In the genomic region with DNA sequence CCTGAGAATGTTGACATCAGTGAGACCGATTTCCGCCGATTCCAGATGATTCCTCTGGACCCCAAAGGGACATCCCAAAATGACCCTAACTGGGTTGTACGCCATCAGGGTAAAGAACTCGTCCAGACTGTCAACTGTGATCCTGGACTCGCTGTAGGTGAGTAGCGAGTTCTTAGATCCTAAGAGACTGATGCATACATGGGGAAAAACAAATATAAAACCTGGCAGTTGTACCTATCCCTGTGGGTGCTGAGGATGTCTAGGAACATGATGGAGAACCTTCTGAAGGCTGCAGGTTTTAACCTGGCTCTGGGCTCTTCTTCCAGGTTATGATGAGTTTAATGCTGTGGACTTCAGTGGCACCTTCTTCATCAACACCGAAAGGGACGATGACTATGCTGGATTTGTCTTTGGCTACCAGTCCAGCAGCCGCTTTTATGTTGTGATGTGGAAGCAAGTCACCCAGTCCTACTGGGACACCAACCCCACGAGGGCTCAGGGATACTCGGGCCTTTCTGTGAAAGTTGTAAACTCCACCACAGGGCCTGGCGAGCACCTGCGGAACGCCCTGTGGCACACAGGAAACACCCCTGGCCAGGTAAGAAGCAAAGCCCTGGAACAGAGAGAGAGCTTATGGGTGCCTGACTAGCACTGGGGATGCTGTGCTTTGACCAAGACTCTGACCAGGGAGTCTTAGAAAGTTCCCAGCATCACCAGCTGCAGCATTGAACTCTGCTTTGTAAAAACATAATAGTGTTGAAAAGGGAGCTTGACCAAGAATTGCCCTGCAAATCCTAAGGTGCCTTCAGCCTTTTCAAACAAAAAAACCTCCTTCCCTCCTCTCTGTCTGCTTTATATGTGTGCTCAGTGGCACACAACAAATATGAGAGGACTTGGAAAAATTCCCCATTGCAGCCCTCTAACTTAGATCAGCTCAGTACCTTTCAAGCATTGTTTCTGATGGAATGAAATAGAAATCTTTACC, we compare ENCODE assay signal across 2 cellular contexts.
A peak's percentile ranks its signal among the peaks of the same experiment; 100 is the strongest.
TF ChIP-seq lines count a peak whose summit lies in the region.

No MANE protein-coding gene starts in this region.

TF ChIP-seq in H1, 55 proteins besides CTCF, POLR2A, EP300 and RAD21:
- TF ChIP-seq NRF1 (IDR thresholded peaks at IDR 0.05; ENCODE audit: low read depth, low read length) (no peak), TAF1 (IDR thresholded peaks at IDR 0.05; ENCODE audit: low read depth, low read length) (no peak), POLR2AphosphoS5 (IDR thresholded peaks at IDR 0.05; ENCODE audit: low read depth, low read length) (peak; percentile 66; the same call in 1 of the 2 replicates), CBX5 (IDR thresholded peaks at IDR 0.05; ENCODE audit: low read depth, low read length) (no peak), SIX5 (IDR thresholded peaks at IDR 0.05; ENCODE audit: low read depth, low read length) (no peak)
- TF ChIP-seq, protein P1, sequence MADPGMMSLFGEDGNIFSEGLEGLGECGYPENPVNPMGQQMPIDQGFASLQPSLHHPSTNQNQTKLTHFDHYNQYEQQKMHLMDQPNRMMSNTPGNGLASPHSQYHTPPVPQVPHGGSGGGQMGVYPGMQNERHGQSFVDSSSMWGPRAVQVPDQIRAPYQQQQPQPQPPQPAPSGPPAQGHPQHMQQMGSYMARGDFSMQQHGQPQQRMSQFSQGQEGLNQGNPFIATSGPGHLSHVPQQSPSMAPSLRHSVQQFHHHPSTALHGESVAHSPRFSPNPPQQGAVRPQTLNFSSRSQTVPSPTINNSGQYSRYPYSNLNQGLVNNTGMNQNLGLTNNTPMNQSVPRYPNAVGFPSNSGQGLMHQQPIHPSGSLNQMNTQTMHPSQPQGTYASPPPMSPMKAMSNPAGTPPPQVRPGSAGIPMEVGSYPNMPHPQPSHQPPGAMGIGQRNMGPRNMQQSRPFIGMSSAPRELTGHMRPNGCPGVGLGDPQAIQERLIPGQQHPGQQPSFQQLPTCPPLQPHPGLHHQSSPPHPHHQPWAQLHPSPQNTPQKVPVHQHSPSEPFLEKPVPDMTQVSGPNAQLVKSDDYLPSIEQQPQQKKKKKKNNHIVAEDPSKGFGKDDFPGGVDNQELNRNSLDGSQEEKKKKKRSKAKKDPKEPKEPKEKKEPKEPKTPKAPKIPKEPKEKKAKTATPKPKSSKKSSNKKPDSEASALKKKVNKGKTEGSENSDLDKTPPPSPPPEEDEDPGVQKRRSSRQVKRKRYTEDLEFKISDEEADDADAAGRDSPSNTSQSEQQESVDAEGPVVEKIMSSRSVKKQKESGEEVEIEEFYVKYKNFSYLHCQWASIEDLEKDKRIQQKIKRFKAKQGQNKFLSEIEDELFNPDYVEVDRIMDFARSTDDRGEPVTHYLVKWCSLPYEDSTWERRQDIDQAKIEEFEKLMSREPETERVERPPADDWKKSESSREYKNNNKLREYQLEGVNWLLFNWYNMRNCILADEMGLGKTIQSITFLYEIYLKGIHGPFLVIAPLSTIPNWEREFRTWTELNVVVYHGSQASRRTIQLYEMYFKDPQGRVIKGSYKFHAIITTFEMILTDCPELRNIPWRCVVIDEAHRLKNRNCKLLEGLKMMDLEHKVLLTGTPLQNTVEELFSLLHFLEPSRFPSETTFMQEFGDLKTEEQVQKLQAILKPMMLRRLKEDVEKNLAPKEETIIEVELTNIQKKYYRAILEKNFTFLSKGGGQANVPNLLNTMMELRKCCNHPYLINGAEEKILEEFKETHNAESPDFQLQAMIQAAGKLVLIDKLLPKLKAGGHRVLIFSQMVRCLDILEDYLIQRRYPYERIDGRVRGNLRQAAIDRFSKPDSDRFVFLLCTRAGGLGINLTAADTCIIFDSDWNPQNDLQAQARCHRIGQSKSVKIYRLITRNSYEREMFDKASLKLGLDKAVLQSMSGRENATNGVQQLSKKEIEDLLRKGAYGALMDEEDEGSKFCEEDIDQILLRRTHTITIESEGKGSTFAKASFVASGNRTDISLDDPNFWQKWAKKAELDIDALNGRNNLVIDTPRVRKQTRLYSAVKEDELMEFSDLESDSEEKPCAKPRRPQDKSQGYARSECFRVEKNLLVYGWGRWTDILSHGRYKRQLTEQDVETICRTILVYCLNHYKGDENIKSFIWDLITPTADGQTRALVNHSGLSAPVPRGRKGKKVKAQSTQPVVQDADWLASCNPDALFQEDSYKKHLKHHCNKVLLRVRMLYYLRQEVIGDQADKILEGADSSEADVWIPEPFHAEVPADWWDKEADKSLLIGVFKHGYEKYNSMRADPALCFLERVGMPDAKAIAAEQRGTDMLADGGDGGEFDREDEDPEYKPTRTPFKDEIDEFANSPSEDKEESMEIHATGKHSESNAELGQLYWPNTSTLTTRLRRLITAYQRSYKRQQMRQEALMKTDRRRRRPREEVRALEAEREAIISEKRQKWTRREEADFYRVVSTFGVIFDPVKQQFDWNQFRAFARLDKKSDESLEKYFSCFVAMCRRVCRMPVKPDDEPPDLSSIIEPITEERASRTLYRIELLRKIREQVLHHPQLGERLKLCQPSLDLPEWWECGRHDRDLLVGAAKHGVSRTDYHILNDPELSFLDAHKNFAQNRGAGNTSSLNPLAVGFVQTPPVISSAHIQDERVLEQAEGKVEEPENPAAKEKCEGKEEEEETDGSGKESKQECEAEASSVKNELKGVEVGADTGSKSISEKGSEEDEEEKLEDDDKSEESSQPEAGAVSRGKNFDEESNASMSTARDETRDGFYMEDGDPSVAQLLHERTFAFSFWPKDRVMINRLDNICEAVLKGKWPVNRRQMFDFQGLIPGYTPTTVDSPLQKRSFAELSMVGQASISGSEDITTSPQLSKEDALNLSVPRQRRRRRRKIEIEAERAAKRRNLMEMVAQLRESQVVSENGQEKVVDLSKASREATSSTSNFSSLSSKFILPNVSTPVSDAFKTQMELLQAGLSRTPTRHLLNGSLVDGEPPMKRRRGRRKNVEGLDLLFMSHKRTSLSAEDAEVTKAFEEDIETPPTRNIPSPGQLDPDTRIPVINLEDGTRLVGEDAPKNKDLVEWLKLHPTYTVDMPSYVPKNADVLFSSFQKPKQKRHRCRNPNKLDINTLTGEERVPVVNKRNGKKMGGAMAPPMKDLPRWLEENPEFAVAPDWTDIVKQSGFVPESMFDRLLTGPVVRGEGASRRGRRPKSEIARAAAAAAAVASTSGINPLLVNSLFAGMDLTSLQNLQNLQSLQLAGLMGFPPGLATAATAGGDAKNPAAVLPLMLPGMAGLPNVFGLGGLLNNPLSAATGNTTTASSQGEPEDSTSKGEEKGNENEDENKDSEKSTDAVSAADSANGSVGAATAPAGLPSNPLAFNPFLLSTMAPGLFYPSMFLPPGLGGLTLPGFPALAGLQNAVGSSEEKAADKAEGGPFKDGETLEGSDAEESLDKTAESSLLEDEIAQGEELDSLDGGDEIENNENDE (IDR thresholded peaks at IDR 0.05; ENCODE audit: insufficient replicate concordance, low read length): no peak

TF ChIP-seq in HEK293T, 16 proteins besides CTCF, POLR2A, EP300 and RAD21:
- no peak for TF ChIP-seq FOXM1 (IDR thresholded peaks at IDR 0.05; ENCODE audit: borderline replicate concordance)
- no peak for TF ChIP-seq LEF1 (IDR thresholded peaks at IDR 0.05; ENCODE audit: borderline replicate concordance)
- TF ChIP-seq ARNT (IDR thresholded peaks at IDR 0.05): no peak
- no peak for TF ChIP-seq BHLHE40 (IDR thresholded peaks at IDR 0.05; ENCODE audit: borderline replicate concordance)
- TF ChIP-seq FOXK2 (IDR thresholded peaks at IDR 0.05): no peak
- no peak for TF ChIP-seq ELF4 (IDR thresholded peaks at IDR 0.05)
- no peak for TF ChIP-seq SP1 (IDR thresholded peaks at IDR 0.05)
- no peak for TF ChIP-seq L3MBTL2 (conservative IDR thresholded peaks at IDR 0.05)
- no peak for TF ChIP-seq ZNF384 (IDR thresholded peaks at IDR 0.05)
- no peak for TF ChIP-seq SUZ12 (IDR thresholded peaks at IDR 0.05)
- TF ChIP-seq FOXA1 (IDR thresholded peaks at IDR 0.05): no peak
- TF ChIP-seq TARDBP (IDR thresholded peaks at IDR 0.05): no peak
- TF ChIP-seq, protein P2, sequence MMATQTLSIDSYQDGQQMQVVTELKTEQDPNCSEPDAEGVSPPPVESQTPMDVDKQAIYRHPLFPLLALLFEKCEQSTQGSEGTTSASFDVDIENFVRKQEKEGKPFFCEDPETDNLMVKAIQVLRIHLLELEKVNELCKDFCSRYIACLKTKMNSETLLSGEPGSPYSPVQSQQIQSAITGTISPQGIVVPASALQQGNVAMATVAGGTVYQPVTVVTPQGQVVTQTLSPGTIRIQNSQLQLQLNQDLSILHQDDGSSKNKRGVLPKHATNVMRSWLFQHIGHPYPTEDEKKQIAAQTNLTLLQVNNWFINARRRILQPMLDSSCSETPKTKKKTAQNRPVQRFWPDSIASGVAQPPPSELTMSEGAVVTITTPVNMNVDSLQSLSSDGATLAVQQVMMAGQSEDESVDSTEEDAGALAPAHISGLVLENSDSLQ (IDR thresholded peaks at IDR 0.05): no peak
